17 cellular contexts compared by ENCODE assay signal in genomic region chr22:39429916-39430575, GRCh38. TPM values are rescaled to one million over a fixed set of nuclear protein-coding genes. Genes with fewer than 3 reads are reported as not detected.
DNase-seq lines count a peak whose midpoint lies in the region; ATAC-seq and TF ChIP-seq lines count a peak whose summit lies in the region.
"Had no signal": no experiment of that assay in that cellular context is flagged by ENCODE, and none has a peak within 500 bp of the region (broad histone marks: within the 10 kb centered on the region; RNA-seq: fewer than 3 reads in every experiment).

No MANE protein-coding gene starts in this region.

- peak overlapping the region; percentile 98 for H3K27ac ChIP-seq in angular gyrus (ENCODE audit: low read depth, low read length)
- peak overlapping the region; percentile 85 to 95 for H3K27ac ChIP-seq in right atrium auricular region
- H3K27ac ChIP-seq in psoas muscle, result peak overlapping the region; percentile 85
- peak overlapping the region; percentile 69 to 79 (median 73) for H3K27ac ChIP-seq in transverse colon

- in situ Hi-C loops in transverse colon (cut with MboI; ENCODE audit: low pct_ligation_motif_present in 1 of 4, low pct_unique_long_range_greater_than_20kb in 1 of 4, low sequenced_read_pairs in 3 of 4), result no loop called here

- no peak for TF ChIP-seq POLR2A in transverse colon (IDR thresholded peaks at IDR 0.05)

- H3K4me3 ChIP-seq in right atrium auricular region, result no peak overlapping the region
- H3K4me3 ChIP-seq in psoas muscle, result no peak overlapping the region
- no peak overlapping the region for H3K4me3 ChIP-seq in transverse colon
- H3K4me3 ChIP-seq: body of pancreas, HAP-1, MG63 had no signal

- WGBS in psoas muscle, 3 donors, result 83 to 89% (median 87%) methylated on average over 27 of the region's 27 CpGs
- 88% methylated on average over 25 of the region's 27 CpGs; no CpG with 5 or more reads in 1 of the 2 donors for WGBS in transverse colon (ENCODE audit: low coverage in 1 of 2), 2 donors

- peaks cover 0 to 42% of the 10 kb centered on the region in 2 donors for H3K4me1 ChIP-seq in right atrium auricular region
- peaks cover 34% of the 10 kb centered on the region for H3K4me1 ChIP-seq in psoas muscle
- H3K4me1 ChIP-seq in transverse colon, result peaks cover 0 to 12% (median 10%) of the 10 kb centered on the region in 4 donors
- H3K4me1 ChIP-seq: body of pancreas, HAP-1 had no signal

- no peaks in the 10 kb centered on the region for H3K9me3 ChIP-seq in right atrium auricular region
- H3K9me3 ChIP-seq in psoas muscle, result no peaks in the 10 kb centered on the region
- no peaks in the 10 kb centered on the region for H3K9me3 ChIP-seq in transverse colon
- H3K9me3 ChIP-seq: body of pancreas, HAP-1, MG63 had no signal

- TF ChIP-seq CTCF in right atrium auricular region (IDR thresholded peaks at IDR 0.05) (no peak), psoas muscle (IDR thresholded peaks at IDR 0.05) (no peak), transverse colon (IDR thresholded peaks at IDR 0.05) (no peak)

- H3K27me3 ChIP-seq in right atrium auricular region (no peaks in the 10 kb centered on the region), psoas muscle (ENCODE audit: insufficient read depth in 3 of 3, low read length in 2 of 3) (no peaks in the 10 kb centered on the region), transverse colon (no peaks in the 10 kb centered on the region)
- H3K27me3 ChIP-seq: body of pancreas, MG63 had no signal

- no peak for DNase-seq in right atrium auricular region (ENCODE audit: low spot score)
- DNase-seq in psoas muscle, result peak in 1 of 2 donors; percentile 17
- DNase-seq in transverse colon, result no peak
- no peak for DNase-seq in NCI-H226
- DNase-seq: activated CD4-positive, alpha-beta memory T cell treated with anti-CD3 and anti-CD28 coated beads, Interleukin-2, amount 10 ng/mL, durations not matched to agents 7 days and 5 days; activated CD4-positive, CD25-positive, alpha-beta regulatory T cell; activated T-cell treated with anti-CD3 and anti-CD28 coated beads, Interleukin-2, amount 50 U/mL, for 1 hour; body of pancreas; CD8-positive, alpha-beta T cell; foreskin melanocyte; MG63; NCI-H146 had no signal

- intact Hi-C loops in psoas muscle (cut with DNase I), result no loop called here
- intact Hi-C loops in transverse colon (cut with DNase I; ENCODE audit: low total_unique reads), result no loop called here

- H3K36me3 ChIP-seq in right atrium auricular region (peaks cover 40% of the 10 kb centered on the region), psoas muscle (ENCODE audit: insufficient read depth in 1 of 2, low read depth in 1 of 2) (peaks cover 0 to 59% of the 10 kb centered on the region in 2 donors), transverse colon (peaks cover 0 to 32% (median 12%) of the 10 kb centered on the region in 4 donors)

- ATAC-seq in psoas muscle (no peak), HG03442 (IDR thresholded peaks at IDR 0.05; ENCODE audit: unreplicated experiment) (no peak), GM19452 (IDR thresholded peaks at IDR 0.05; ENCODE audit: unreplicated experiment) (no peak)
- ATAC-seq: body of pancreas; CD8-positive, alpha-beta T cell; Panc1 had no signal

- TF ChIP-seq EP300 in transverse colon (IDR thresholded peaks at IDR 0.05; ENCODE audit: low read depth), result no peak

RNA-seq across cellular contexts. Expression of gene MGAT3, which starts 26.8 kb away (rescaled TPM):
- total RNA-seq in right atrium auricular region (10 to 100 TPM in 1 of 2 donors, 1 to 10 TPM in 1; 2.9 to 11.3 TPM), psoas muscle (1 to 10 TPM; 1.4 to 2.2 (median 1.8) TPM), transverse colon (10 to 100 TPM in 1 of 4 donors, 1 to 10 TPM in 3; 1.2 to 10.1 (median 5.2) TPM)
- under 1 TPM; 0.53 to 0.65 (median 0.56) TPM for polyA plus RNA-seq in psoas muscle

RNA-seq across cellular contexts. Expression of gene TAB1, which starts 30.5 kb away (rescaled TPM):
- total RNA-seq in right atrium auricular region, result 10 to 100 TPM; 13.0 to 13.7 TPM
- 10 to 100 TPM in 3 of 4 donors, 1 to 10 TPM in 1; 9.7 to 22.1 (median 17.3) TPM for total RNA-seq in psoas muscle
- polyA plus RNA-seq in psoas muscle, result 10 to 100 TPM; 10.4 to 17.4 (median 12.8) TPM
- 10 to 100 TPM; 14.3 to 56.5 (median 24.7) TPM for total RNA-seq in transverse colon
